1 cellular context compared by ENCODE assay signal in genomic region chr11:65891180-65892136, GRCh38.
TF ChIP-seq lines count a peak whose summit lies in the region.

No MANE protein-coding gene starts in this region.

TF ChIP-seq in WTC11, 78 proteins besides CTCF, POLR2A, EP300 and RAD21 (continued from another document):
- TF ChIP-seq EMX1 (CRISPR knock-in tag; IDR thresholded peaks at IDR 0.05) (no peak), SMAD3 (CRISPR knock-in tag; IDR thresholded peaks at IDR 0.05; ENCODE audit: borderline replicate concordance) (no peak; the same call in 1 of the 2 replicates), MXD4 (CRISPR knock-in tag; IDR thresholded peaks at IDR 0.05; ENCODE audit: borderline replicate concordance) (no peak), MYBL2 (CRISPR knock-in tag; IDR thresholded peaks at IDR 0.05) (peak; percentile 17; the same call in 1 of the 2 replicates), JUN (CRISPR knock-in tag; IDR thresholded peaks at IDR 0.05) (no peak; the same call in 1 of the 2 replicates), ZBTB21 (CRISPR knock-in tag; IDR thresholded peaks at IDR 0.05; ENCODE audit: borderline replicate concordance) (no peak), TP53 (CRISPR knock-in tag; IDR thresholded peaks at IDR 0.05) (no peak), TEAD1 (CRISPR knock-in tag; IDR thresholded peaks at IDR 0.05) (no peak), FOXP1 (CRISPR knock-in tag; IDR thresholded peaks at IDR 0.05; ENCODE audit: borderline replicate concordance) (no peak), KAT7 (CRISPR knock-in tag; IDR thresholded peaks at IDR 0.05; ENCODE audit: borderline replicate concordance) (no peak), ETV6 (CRISPR knock-in tag; IDR thresholded peaks at IDR 0.05) (no peak; the same call in 1 of the 2 replicates), CREM (CRISPR knock-in tag; IDR thresholded peaks at IDR 0.05) (0 out of 2 replicates have a peak, but pooled peaks have one; percentile 31), CREB1 (CRISPR knock-in tag; IDR thresholded peaks at IDR 0.05) (peak; percentile 12; the same call in 1 of the 2 replicates), RORB (CRISPR knock-in tag; IDR thresholded peaks at IDR 0.05) (no peak), FOXJ3 (CRISPR knock-in tag; IDR thresholded peaks at IDR 0.05; ENCODE audit: borderline replicate concordance) (no peak), GTF2I (CRISPR knock-in tag; conservative IDR thresholded peaks at IDR 0.05) (no peak), IRF2 (CRISPR knock-in tag; IDR thresholded peaks at IDR 0.05; ENCODE audit: borderline replicate concordance, low read depth) (no peak), ELF4 (CRISPR knock-in tag; IDR thresholded peaks at IDR 0.05; ENCODE audit: low read depth) (no peak), ZNF317 (CRISPR knock-in tag; IDR thresholded peaks at IDR 0.05; ENCODE audit: borderline replicate concordance, low read depth) (no peak), MAX (CRISPR knock-in tag; IDR thresholded peaks at IDR 0.05) (0 out of 2 replicates have a peak, but pooled peaks have one; percentile 16), RELA (CRISPR knock-in tag; IDR thresholded peaks at IDR 0.05; ENCODE audit: borderline replicate concordance) (no peak), NFE2L1 (CRISPR knock-in tag; IDR thresholded peaks at IDR 0.05) (peak; percentile 12; the same call in 1 of the 2 replicates), GABPB1 (CRISPR knock-in tag; IDR thresholded peaks at IDR 0.05) (peak; percentile 37; the same call in 1 of the 2 replicates), SP1 (CRISPR knock-in tag; conservative IDR thresholded peaks at IDR 0.05) (0 out of 2 replicates have a peak, but pooled peaks have one; percentile 37), ZNF396 (CRISPR knock-in tag; IDR thresholded peaks at IDR 0.05; ENCODE audit: borderline replicate concordance) (no peak), SMAD4 (CRISPR knock-in tag; IDR thresholded peaks at IDR 0.05) (no peak), ZNF219 (CRISPR knock-in tag; IDR thresholded peaks at IDR 0.05; ENCODE audit: borderline replicate concordance) (no peak), USF2 (CRISPR knock-in tag; IDR thresholded peaks at IDR 0.05) (no peak), ZNF423 (CRISPR knock-in tag; IDR thresholded peaks at IDR 0.05) (no peak), CDX4 (CRISPR knock-in tag; IDR thresholded peaks at IDR 0.05; ENCODE audit: borderline replicate concordance) (no peak)
- TF ChIP-seq, protein P1, sequence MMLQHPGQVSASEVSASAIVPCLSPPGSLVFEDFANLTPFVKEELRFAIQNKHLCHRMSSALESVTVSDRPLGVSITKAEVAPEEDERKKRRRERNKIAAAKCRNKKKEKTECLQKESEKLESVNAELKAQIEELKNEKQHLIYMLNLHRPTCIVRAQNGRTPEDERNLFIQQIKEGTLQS (CRISPR knock-in tag; conservative IDR thresholded peaks at IDR 0.05) = no peak
- TF ChIP-seq, protein P2, sequence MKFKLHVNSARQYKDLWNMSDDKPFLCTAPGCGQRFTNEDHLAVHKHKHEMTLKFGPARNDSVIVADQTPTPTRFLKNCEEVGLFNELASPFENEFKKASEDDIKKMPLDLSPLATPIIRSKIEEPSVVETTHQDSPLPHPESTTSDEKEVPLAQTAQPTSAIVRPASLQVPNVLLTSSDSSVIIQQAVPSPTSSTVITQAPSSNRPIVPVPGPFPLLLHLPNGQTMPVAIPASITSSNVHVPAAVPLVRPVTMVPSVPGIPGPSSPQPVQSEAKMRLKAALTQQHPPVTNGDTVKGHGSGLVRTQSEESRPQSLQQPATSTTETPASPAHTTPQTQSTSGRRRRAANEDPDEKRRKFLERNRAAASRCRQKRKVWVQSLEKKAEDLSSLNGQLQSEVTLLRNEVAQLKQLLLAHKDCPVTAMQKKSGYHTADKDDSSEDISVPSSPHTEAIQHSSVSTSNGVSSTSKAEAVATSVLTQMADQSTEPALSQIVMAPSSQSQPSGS (CRISPR knock-in tag; IDR thresholded peaks at IDR 0.05; ENCODE audit: borderline replicate concordance, low read depth) = peak; percentile 41; the same call in 1 of the 2 replicates
- TF ChIP-seq, protein P3, sequence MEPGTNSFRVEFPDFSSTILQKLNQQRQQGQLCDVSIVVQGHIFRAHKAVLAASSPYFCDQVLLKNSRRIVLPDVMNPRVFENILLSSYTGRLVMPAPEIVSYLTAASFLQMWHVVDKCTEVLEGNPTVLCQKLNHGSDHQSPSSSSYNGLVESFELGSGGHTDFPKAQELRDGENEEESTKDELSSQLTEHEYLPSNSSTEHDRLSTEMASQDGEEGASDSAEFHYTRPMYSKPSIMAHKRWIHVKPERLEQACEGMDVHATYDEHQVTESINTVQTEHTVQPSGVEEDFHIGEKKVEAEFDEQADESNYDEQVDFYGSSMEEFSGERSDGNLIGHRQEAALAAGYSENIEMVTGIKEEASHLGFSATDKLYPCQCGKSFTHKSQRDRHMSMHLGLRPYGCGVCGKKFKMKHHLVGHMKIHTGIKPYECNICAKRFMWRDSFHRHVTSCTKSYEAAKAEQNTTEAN (CRISPR knock-in tag; IDR thresholded peaks at IDR 0.05) = no peak
- TF ChIP-seq, protein P4, sequence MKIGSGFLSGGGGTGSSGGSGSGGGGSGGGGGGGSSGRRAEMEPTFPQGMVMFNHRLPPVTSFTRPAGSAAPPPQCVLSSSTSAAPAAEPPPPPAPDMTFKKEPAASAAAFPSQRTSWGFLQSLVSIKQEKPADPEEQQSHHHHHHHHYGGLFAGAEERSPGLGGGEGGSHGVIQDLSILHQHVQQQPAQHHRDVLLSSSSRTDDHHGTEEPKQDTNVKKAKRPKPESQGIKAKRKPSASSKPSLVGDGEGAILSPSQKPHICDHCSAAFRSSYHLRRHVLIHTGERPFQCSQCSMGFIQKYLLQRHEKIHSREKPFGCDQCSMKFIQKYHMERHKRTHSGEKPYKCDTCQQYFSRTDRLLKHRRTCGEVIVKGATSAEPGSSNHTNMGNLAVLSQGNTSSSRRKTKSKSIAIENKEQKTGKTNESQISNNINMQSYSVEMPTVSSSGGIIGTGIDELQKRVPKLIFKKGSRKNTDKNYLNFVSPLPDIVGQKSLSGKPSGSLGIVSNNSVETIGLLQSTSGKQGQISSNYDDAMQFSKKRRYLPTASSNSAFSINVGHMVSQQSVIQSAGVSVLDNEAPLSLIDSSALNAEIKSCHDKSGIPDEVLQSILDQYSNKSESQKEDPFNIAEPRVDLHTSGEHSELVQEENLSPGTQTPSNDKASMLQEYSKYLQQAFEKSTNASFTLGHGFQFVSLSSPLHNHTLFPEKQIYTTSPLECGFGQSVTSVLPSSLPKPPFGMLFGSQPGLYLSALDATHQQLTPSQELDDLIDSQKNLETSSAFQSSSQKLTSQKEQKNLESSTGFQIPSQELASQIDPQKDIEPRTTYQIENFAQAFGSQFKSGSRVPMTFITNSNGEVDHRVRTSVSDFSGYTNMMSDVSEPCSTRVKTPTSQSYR (CRISPR knock-in tag; IDR thresholded peaks at IDR 0.05) = 0 out of 2 replicates have a peak, but pooled peaks have one; percentile 0
- TF ChIP-seq, protein P5, sequence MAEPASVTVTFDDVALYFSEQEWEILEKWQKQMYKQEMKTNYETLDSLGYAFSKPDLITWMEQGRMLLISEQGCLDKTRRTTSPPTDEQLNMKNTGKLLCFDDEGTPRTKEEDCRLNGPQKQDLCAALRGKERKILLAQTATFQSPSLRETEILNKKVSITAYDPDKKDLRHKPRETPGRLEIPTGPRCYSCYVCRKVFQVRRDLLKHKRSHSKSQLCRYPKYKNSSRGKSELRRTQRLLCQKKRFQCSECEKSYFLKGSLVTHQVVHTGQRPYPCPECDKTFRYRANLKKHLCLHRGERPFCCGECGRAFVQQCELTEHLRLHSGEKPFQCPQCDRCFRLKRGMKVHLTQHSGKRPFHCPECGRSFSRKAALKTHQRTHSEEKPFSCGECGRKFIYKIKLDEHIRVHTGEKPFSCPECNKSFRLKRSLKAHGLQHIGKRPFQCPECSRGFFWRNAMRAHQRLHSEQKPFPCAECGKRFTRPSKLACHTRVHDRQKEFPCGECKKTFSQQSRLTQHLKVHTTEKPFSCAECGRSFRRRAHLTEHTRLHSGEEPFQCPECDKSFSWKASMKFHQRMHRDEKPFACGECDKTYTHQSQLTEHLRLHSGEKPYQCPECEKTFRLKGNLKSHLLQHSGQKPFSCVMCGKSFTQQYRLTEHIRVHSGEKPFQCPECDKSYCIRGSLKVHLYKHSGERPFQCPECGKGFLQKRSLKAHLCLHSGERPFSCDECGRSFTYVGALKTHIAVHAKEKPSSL (CRISPR knock-in tag; conservative IDR thresholded peaks at IDR 0.05) = no peak
- TF ChIP-seq, protein P6, sequence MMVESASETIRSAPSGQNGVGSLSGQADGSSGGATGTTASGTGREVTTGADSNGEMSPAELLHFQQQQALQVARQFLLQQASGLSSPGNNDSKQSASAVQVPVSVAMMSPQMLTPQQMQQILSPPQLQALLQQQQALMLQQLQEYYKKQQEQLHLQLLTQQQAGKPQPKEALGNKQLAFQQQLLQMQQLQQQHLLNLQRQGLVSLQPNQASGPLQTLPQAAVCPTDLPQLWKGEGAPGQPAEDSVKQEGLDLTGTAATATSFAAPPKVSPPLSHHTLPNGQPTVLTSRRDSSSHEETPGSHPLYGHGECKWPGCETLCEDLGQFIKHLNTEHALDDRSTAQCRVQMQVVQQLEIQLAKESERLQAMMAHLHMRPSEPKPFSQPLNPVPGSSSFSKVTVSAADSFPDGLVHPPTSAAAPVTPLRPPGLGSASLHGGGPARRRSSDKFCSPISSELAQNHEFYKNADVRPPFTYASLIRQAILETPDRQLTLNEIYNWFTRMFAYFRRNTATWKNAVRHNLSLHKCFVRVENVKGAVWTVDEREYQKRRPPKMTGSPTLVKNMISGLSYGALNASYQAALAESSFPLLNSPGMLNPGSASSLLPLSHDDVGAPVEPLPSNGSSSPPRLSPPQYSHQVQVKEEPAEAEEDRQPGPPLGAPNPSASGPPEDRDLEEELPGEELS (CRISPR knock-in tag; IDR thresholded peaks at IDR 0.05) = peak; percentile 47; the same call in 1 of the 2 replicates
- TF ChIP-seq, protein P7, sequence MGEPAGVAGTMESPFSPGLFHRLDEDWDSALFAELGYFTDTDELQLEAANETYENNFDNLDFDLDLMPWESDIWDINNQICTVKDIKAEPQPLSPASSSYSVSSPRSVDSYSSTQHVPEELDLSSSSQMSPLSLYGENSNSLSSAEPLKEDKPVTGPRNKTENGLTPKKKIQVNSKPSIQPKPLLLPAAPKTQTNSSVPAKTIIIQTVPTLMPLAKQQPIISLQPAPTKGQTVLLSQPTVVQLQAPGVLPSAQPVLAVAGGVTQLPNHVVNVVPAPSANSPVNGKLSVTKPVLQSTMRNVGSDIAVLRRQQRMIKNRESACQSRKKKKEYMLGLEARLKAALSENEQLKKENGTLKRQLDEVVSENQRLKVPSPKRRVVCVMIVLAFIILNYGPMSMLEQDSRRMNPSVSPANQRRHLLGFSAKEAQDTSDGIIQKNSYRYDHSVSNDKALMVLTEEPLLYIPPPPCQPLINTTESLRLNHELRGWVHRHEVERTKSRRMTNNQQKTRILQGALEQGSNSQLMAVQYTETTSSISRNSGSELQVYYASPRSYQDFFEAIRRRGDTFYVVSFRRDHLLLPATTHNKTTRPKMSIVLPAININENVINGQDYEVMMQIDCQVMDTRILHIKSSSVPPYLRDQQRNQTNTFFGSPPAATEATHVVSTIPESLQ (CRISPR knock-in tag; IDR thresholded peaks at IDR 0.05) = no peak
- TF ChIP-seq, protein P8, sequence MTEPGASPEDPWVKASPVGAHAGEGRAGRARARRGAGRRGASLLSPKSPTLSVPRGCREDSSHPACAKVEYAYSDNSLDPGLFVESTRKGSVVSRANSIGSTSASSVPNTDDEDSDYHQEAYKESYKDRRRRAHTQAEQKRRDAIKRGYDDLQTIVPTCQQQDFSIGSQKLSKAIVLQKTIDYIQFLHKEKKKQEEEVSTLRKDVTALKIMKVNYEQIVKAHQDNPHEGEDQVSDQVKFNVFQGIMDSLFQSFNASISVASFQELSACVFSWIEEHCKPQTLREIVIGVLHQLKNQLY (CRISPR knock-in tag; IDR thresholded peaks at IDR 0.05) = no peak
- TF ChIP-seq, protein P9, sequence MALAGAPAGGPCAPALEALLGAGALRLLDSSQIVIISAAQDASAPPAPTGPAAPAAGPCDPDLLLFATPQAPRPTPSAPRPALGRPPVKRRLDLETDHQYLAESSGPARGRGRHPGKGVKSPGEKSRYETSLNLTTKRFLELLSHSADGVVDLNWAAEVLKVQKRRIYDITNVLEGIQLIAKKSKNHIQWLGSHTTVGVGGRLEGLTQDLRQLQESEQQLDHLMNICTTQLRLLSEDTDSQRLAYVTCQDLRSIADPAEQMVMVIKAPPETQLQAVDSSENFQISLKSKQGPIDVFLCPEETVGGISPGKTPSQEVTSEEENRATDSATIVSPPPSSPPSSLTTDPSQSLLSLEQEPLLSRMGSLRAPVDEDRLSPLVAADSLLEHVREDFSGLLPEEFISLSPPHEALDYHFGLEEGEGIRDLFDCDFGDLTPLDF (CRISPR knock-in tag; IDR thresholded peaks at IDR 0.05) = no peak
- TF ChIP-seq, protein P10, sequence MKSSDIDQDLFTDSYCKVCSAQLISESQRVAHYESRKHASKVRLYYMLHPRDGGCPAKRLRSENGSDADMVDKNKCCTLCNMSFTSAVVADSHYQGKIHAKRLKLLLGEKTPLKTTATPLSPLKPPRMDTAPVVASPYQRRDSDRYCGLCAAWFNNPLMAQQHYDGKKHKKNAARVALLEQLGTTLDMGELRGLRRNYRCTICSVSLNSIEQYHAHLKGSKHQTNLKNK (CRISPR knock-in tag; IDR thresholded peaks at IDR 0.05) = no peak
TF ChIP-seq in WTC11: peak in this region for 11.
